ENCODE assay signal across 18 cellular contexts in the genomic region with DNA sequence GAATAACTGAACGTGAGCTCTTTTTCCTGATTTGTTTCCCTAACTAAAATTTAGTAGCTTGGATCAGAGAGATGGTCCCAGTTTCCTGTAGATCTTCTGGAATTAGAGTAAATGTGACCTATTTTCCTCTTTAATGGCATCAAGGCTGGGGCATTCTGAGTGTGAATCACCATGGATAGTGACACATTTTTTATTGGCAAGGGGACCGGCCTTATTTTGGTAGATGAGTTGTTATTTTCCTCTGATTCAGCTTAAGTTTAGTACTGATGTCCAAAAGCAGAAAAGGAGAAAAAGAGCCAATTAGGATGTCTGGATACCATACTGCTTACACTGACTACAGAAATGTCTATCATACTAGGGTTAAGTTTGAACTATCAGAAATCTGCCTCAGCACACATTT.
DNase-seq lines count a peak whose midpoint lies in the region; ATAC-seq and TF ChIP-seq lines count a peak whose summit lies in the region.
"Had no signal": no experiment of that assay in that cellular context is flagged by ENCODE, and none has a peak within 500 bp of the region (broad histone marks: within the 10 kb centered on the region; RNA-seq: fewer than 3 reads in every experiment).

No MANE protein-coding gene starts in this region.

- ATAC-seq in activated naive CD8-positive, alpha-beta T cell treated with anti-CD3 and anti-CD28 coated beads, Interleukin-2, amount 50 U/mL, for 24 hours: no peak
- no peak for ATAC-seq in SK-N-SH treated with all-trans-retinoic acid at 6 μM for 48 hours
- no peak for ATAC-seq in HG03045 (IDR thresholded peaks at IDR 0.05; ENCODE audit: unreplicated experiment)
- ATAC-seq: CD8-positive, alpha-beta T cell had no signal

- H3K36me3 ChIP-seq in MG63: peaks cover 32% of the 10 kb centered on the region

- no peaks in the 10 kb centered on the region for H3K9me3 ChIP-seq in MG63
- H3K9me3 ChIP-seq: SK-N-SH had no signal

- H3K4me3 Mint-ChIP-seq in activated naive CD8-positive, alpha-beta T cell: no peak overlapping the region
- H3K4me3 Mint-ChIP-seq in activated naive CD8-positive, alpha-beta T cell treated with anti-CD3 and anti-CD28 coated beads, Interleukin-2, amount 50 U/mL, for 24 hours: no peak overlapping the region
- H3K4me3 Mint-ChIP-seq: CD8-positive, alpha-beta T cell; H9; IgD-negative memory B cell had no signal

- H3K27me3 ChIP-seq in MG63: no peaks in the 10 kb centered on the region

- no peaks in the 10 kb centered on the region for H3K9me3 Mint-ChIP-seq in activated naive CD8-positive, alpha-beta T cell (ENCODE audit: low read depth)
- H3K9me3 Mint-ChIP-seq in activated naive CD8-positive, alpha-beta T cell treated with anti-CD3 and anti-CD28 coated beads, Interleukin-2, amount 50 U/mL, for 24 hours: no peaks in the 10 kb centered on the region
- H3K9me3 Mint-ChIP-seq: CD8-positive, alpha-beta T cell; H9; IgD-negative memory B cell had no signal

- DNase-seq in activated naive CD8-positive, alpha-beta T cell treated with anti-CD3 and anti-CD28 coated beads, Interleukin-2, amount 50 U/mL, for 24 hours: no peak
- peak; percentile 67 for DNase-seq in MG63
- peak; percentile 10 for DNase-seq in dermis blood vessel endothelial cell
- peak; percentile 28 for DNase-seq in superior temporal gyrus (ENCODE audit: extremely low spot score)
- DNase-seq in stimulated activated CD4-positive, alpha-beta T cell treated with anti-CD3 and anti-CD28 coated beads, Interleukin-2, amount 100 ng/mL, for 48 hours: no peak
- DNase-seq: CD8-positive, alpha-beta T cell; DND-41; H9; NCI-H1436 treated with DMSO at 0.1 percent for 48 hours; NCI-H2107; NCI-H69; PC-9; Right ventricle myocardium superior; SK-N-SH had no signal

- no peak overlapping the region for H3K4me3 ChIP-seq in MG63
- H3K4me3 ChIP-seq: PC-9 had no signal

- no peaks in the 10 kb centered on the region for H3K27me3 Mint-ChIP-seq in activated naive CD8-positive, alpha-beta T cell
- no peaks in the 10 kb centered on the region for H3K27me3 Mint-ChIP-seq in activated naive CD8-positive, alpha-beta T cell treated with anti-CD3 and anti-CD28 coated beads, Interleukin-2, amount 50 U/mL, for 24 hours
- H3K27me3 Mint-ChIP-seq: IgD-negative memory B cell had no signal

- H3K4me1 Mint-ChIP-seq in activated naive CD8-positive, alpha-beta T cell (ENCODE audit: low read depth): peaks cover 2% of the 10 kb centered on the region
- H3K4me1 Mint-ChIP-seq in activated naive CD8-positive, alpha-beta T cell treated with anti-CD3 and anti-CD28 coated beads, Interleukin-2, amount 50 U/mL, for 24 hours: peaks cover 2% of the 10 kb centered on the region
- H3K4me1 Mint-ChIP-seq: H9 had no signal

- peaks cover 2% of the 10 kb centered on the region for H3K36me3 Mint-ChIP-seq in activated naive CD8-positive, alpha-beta T cell
- peaks cover 8% of the 10 kb centered on the region for H3K36me3 Mint-ChIP-seq in activated naive CD8-positive, alpha-beta T cell treated with anti-CD3 and anti-CD28 coated beads, Interleukin-2, amount 50 U/mL, for 24 hours (ENCODE audit: low read depth)

- H3K27ac Mint-ChIP-seq in activated naive CD8-positive, alpha-beta T cell: peak overlapping the region; percentile 28
- no peak overlapping the region for H3K27ac Mint-ChIP-seq in activated naive CD8-positive, alpha-beta T cell treated with anti-CD3 and anti-CD28 coated beads, Interleukin-2, amount 50 U/mL, for 24 hours

TF ChIP-seq in SK-N-SH treated with all-trans-retinoic acid at 6 μM for 48 hours, 23 proteins besides CTCF, POLR2A, EP300 and RAD21:
- TF ChIP-seq ZFP3 (CRISPR knock-in tag; IDR thresholded peaks at IDR 0.05) (no peak), TCF4 (CRISPR knock-in tag; IDR thresholded peaks at IDR 0.05; ENCODE audit: borderline replicate concordance) (no peak)
- TF ChIP-seq, protein P1, sequence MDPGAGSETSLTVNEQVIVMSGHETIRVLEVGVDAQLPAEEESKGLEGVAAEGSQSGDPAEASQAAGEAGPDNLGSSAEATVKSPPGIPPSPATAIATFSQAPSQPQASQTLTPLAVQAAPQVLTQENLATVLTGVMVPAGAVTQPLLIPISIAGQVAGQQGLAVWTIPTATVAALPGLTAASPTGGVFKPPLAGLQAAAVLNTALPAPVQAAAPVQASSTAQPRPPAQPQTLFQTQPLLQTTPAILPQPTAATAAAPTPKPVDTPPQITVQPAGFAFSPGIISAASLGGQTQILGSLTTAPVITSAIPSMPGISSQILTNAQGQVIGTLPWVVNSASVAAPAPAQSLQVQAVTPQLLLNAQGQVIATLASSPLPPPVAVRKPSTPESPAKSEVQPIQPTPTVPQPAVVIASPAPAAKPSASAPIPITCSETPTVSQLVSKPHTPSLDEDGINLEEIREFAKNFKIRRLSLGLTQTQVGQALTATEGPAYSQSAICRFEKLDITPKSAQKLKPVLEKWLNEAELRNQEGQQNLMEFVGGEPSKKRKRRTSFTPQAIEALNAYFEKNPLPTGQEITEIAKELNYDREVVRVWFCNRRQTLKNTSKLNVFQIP (CRISPR knock-in tag; IDR thresholded peaks at IDR 0.05; ENCODE audit: borderline replicate concordance, low read depth): no peak
- TF ChIP-seq, protein P2, sequence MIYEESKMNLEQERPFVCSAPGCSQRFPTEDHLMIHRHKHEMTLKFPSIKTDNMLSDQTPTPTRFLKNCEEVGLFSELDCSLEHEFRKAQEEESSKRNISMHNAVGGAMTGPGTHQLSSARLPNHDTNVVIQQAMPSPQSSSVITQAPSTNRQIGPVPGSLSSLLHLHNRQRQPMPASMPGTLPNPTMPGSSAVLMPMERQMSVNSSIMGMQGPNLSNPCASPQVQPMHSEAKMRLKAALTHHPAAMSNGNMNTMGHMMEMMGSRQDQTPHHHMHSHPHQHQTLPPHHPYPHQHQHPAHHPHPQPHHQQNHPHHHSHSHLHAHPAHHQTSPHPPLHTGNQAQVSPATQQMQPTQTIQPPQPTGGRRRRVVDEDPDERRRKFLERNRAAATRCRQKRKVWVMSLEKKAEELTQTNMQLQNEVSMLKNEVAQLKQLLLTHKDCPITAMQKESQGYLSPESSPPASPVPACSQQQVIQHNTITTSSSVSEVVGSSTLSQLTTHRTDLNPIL (CRISPR knock-in tag; IDR thresholded peaks at IDR 0.05; ENCODE audit: low read depth): no peak
TF ChIP-seq in SK-N-SH treated with all-trans-retinoic acid at 6 μM for 48 hours: peak in this region for 0.

Comparison
In these comparisons a context has a peak if more than half of its experiments do, and no peak if none do; other contexts are left out.
1. DNase-seq: peak in MG63 (single experiment), dermis blood vessel endothelial cell (single experiment) and superior temporal gyrus (single experiment); none in activated naive CD8-positive, alpha-beta T cell treated with anti-CD3 and anti-CD28 coated beads, Interleukin-2, amount 50 U/mL, for 24 hours (single experiment) and stimulated activated CD4-positive, alpha-beta T cell treated with anti-CD3 and anti-CD28 coated beads, Interleukin-2, amount 100 ng/mL, for 48 hours (0 of 2).